In the genomic region with DNA sequence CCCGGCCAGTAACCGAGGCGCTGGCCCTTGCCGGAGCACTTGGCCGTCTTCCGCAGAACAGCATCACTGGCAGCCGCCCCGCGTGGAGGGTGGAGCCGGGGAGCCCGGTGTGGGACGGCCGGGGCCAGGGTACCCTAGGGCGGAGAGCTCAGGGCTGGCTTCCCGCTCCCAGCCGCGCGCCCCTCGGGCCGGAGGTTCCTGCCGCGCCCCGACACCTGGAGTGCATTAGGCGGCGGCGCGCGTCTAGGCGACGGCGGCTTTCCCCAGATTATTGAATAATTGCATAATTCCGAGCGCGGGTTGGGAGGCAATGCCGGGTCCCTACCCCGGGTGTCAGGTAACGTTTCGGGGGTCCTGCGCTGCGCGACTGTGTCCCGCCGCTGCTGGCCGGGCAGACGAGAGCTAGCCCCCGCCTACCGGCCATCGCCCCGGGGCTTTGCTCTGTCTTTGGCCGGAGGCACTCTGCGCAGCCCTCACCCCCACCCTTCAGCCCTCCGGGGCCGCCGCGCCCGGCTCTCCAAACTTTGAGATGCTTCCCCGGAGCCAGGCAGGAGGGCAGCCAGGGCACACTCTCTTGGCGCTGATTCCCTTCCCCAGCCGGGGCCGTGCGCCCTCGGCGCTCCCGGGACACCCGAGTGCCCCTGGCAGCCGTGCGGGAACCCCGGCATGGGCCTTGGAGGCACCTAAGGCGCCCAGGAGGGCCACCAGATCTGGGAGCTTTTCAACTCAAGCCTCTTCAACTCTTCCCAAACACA, we compare ENCODE assay signal across 8 cellular contexts. TPM values are rescaled to one million over a fixed set of nuclear protein-coding genes. Genes with fewer than 3 reads are reported as not detected.
DNase-seq lines count a peak whose midpoint lies in the region; ATAC-seq, FAIRE-seq and TF ChIP-seq lines count a peak whose summit lies in the region.

No MANE protein-coding gene starts in this region.

- intact Hi-C loops in heart left ventricle (cut with DNase I) = loop anchor here in 1 of 10 donors (10.0 kb wide), 1 partner anchor 84 kb away; no protein-coding TSS in a partner anchor

- no peak for TF ChIP-seq POLR2A in heart left ventricle (IDR thresholded peaks at IDR 0.05)

- TF ChIP-seq CTCF in BJ (IDR thresholded peaks at IDR 0.05; ENCODE audit: insufficient read depth, low read depth, low read length) = no peak
- no peak for TF ChIP-seq CTCF in RWPE2 (IDR thresholded peaks at IDR 0.05; ENCODE audit: poor library complexity, severe bottlenecking)
- no peak for TF ChIP-seq CTCF in heart left ventricle (IDR thresholded peaks at IDR 0.05)
- no peak for TF ChIP-seq CTCF in osteocyte (IDR thresholded peaks at IDR 0.05)

- H3K27ac ChIP-seq in RWPE2 (ENCODE audit: poor library complexity, severe bottlenecking) = no peak overlapping the region
- peak overlapping the region in 10 of 12 donors; percentile 26 to 72 (median 44) for H3K27ac ChIP-seq in heart left ventricle

- DNase-seq in BJ (ENCODE audit: low read depth) (no peak), RWPE2 (ENCODE audit: low spot score) (peak; percentile 65), heart left ventricle (peak in 4 of 5 donors; percentile 27 to 65 (median 56)), osteocyte (ENCODE audit: extremely low spot score, unreplicated experiment) (peak; percentile 84), T-helper 17 cell (no peak), GM19239 (ENCODE audit: insufficient read length, low spot score) (no peak)

- POLR2A ChIA-PET in BJ (lab: Charles Lee) = no interaction called here

- peak overlapping the region; percentile 57 for H3K4me3 ChIP-seq in BJ (ENCODE audit: low read depth, low read length)
- peak overlapping the region; percentile 21 for H3K4me3 ChIP-seq in RWPE2 (ENCODE audit: severe bottlenecking)
- peak overlapping the region; percentile 39 to 67 (median 58) for H3K4me3 ChIP-seq in heart left ventricle

- CTCF ChIA-PET in BJ (lab: Yijun Ruan, JAX) = interaction anchor here (0.5 to 2.1 kb wide), 6 partner anchors 11 to 119 kb away, joined by 3 to 10 read pairs (median 4); no protein-coding TSS in a partner anchor

- ATAC-seq in RWPE2 (ENCODE audit: low read depth) (peak; percentile 25), heart left ventricle (peak in 3 of 4 donors; percentile 58 to 78 (median 66)), HG02642 (IDR thresholded peaks at IDR 0.05; ENCODE audit: poor library complexity, unreplicated experiment) (no peak), T-helper 17 cell (no peak), HG02763 (IDR thresholded peaks at IDR 0.05; ENCODE audit: unreplicated experiment) (no peak)

- H3K36me3 ChIP-seq in BJ (ENCODE audit: control insufficient read depth, insufficient read depth, low read length) (no peaks in the 10 kb centered on the region), RWPE2 (ENCODE audit: low read depth) (no peaks in the 10 kb centered on the region), heart left ventricle (no peaks in the 10 kb centered on the region)

- H3K9me3 Mint-ChIP-seq in osteocyte (ENCODE audit: unreplicated experiment) = no peaks in the 10 kb centered on the region

- H3K4me1 Mint-ChIP-seq in osteocyte (ENCODE audit: unreplicated experiment) (peaks cover 51% of the 10 kb centered on the region), T-helper 17 cell (peaks cover 4% of the 10 kb centered on the region)

- no peak for FAIRE-seq in GM19239 (lab: Jason Lieb, UNC)

- no peaks in the 10 kb centered on the region for H3K27me3 Mint-ChIP-seq in osteocyte (ENCODE audit: unreplicated experiment)
- H3K27me3 Mint-ChIP-seq in T-helper 17 cell = peaks cover 65% of the 10 kb centered on the region

- H3K27ac Mint-ChIP-seq in osteocyte (ENCODE audit: unreplicated experiment) (peak overlapping the region; percentile 91), T-helper 17 cell (no peak overlapping the region)

- H3K27me3 ChIP-seq in BJ (ENCODE audit: control insufficient read depth, insufficient read depth, low read length) (peaks cover 25% of the 10 kb centered on the region), RWPE2 (ENCODE audit: insufficient read depth, poor library complexity, severe bottlenecking) (peaks cover 61% of the 10 kb centered on the region), heart left ventricle (peaks cover 5 to 47% (median 22%) of the 10 kb centered on the region in 9 donors)

- H3K4me1 ChIP-seq in RWPE2 (ENCODE audit: insufficient read depth, poor library complexity, severe bottlenecking) = no peaks in the 10 kb centered on the region
- peaks cover 0 to 20% (median 13%) of the 10 kb centered on the region in 12 donors for H3K4me1 ChIP-seq in heart left ventricle

- no peaks in the 10 kb centered on the region for H3K9me3 ChIP-seq in RWPE2 (ENCODE audit: severe bottlenecking)
- H3K9me3 ChIP-seq in heart left ventricle = no peaks in the 10 kb centered on the region
- H3K9me3 ChIP-seq in T-helper 17 cell (ENCODE audit: control insufficient read depth, low read length, poor library complexity, severe bottlenecking) = no peaks in the 10 kb centered on the region

- H3K36me3 Mint-ChIP-seq in osteocyte (ENCODE audit: unreplicated experiment) (peaks cover 32% of the 10 kb centered on the region), T-helper 17 cell (ENCODE audit: low read depth) (peaks cover 3% of the 10 kb centered on the region)

- peak overlapping the region; percentile 86 for H3K4me3 Mint-ChIP-seq in osteocyte (ENCODE audit: unreplicated experiment)
- H3K4me3 Mint-ChIP-seq in T-helper 17 cell = no peak overlapping the region

- 8 to 15% (median 12%) methylated on average over 17 to 69 of the region's 69 CpGs for WGBS in heart left ventricle, 4 donors

RNA-seq across cellular contexts. Expression of a gene that starts 0.7 kb away (rescaled TPM):
- polyA plus RNA-seq in BJ (2011; rRNA removed) (47.2 and 72.7 TPM in 2 replicates), heart left ventricle (1 to 10 TPM; 2.1 to 5.9 TPM)
- polyA minus RNA-seq in BJ (2011; rRNA and poly(A)+ RNA removed) = 23.8 and 52.8 TPM in 2 replicates
- total RNA-seq in heart left ventricle (10 to 100 TPM in 6 of 9 donors, 1 to 10 TPM in 3; 7.8 to 35.5 (median 12.8) TPM), osteocyte (1,149 and 1,161 TPM in 2 replicates), T-helper 17 cell (under 1 TPM in 1 of 2 donors, not detected in 1; 0.17 TPM)

Comparison
In these comparisons a context has a peak if more than half of its experiments do, and no peak if none do; other contexts are left out.
1. DNase-seq: peak in RWPE2 (single experiment), heart left ventricle (4 of 5) and osteocyte (single experiment); none in BJ (single experiment), T-helper 17 cell (0 of 3) and GM19239 (single experiment).
2. ATAC-seq: peak in RWPE2 (single experiment) and heart left ventricle (3 of 4); none in HG02642 (single experiment), T-helper 17 cell (single experiment) and HG02763 (single experiment).
3. RNA of a gene that starts 0.7 kb away (total RNA-seq): 1,149 to 1,161 TPM in osteocyte; 7.8 to 35.5 TPM in heart left ventricle and 0.17 TPM in T-helper 17 cell; every median in the first group is over 10 times any median in the second.
4. Peak in every context shown above with its lines, with median percentiles within 50 percentile points of each other: H3K4me3 ChIP-seq.